Comparison of ENCODE assay signal across 6 cellular contexts in genomic region chr2:85323988-85324367, GRCh38. TPM values are rescaled to one million over a fixed set of nuclear protein-coding genes. Genes with fewer than 3 reads are reported as not detected.
DNase-seq lines count a peak whose midpoint lies in the region; ATAC-seq and TF ChIP-seq lines count a peak whose summit lies in the region.
"Not testable (repeated sequence)": the region's sequence is repeated elsewhere in the genome, so short reads cannot be mapped to it uniquely, and the experiment has no call there.

No MANE protein-coding gene starts in this region.

- H3K27ac Mint-ChIP-seq in Calu3 (ENCODE audit: unreplicated experiment): not testable (repeated sequence)
- peak overlapping the region; percentile 34 for H3K27ac Mint-ChIP-seq in activated CD4-positive, alpha-beta T cell treated with anti-CD3 and anti-CD28 coated beads for 36 hours
- H3K27ac Mint-ChIP-seq in naive thymus-derived CD4-positive, alpha-beta T cell: peak overlapping the region in 8 of 9 donors; percentile 48 to 100 (median 98)

- H3K4me1 Mint-ChIP-seq in Calu3 (ENCODE audit: low read depth, unreplicated experiment): peaks cover 17% of the 10 kb centered on the region
- H3K4me1 Mint-ChIP-seq in activated CD4-positive, alpha-beta T cell treated with anti-CD3 and anti-CD28 coated beads for 36 hours: peaks cover 63% of the 10 kb centered on the region
- H3K4me1 Mint-ChIP-seq in naive thymus-derived CD4-positive, alpha-beta T cell: peaks cover 62 to 85% (median 80%) of the 10 kb centered on the region in 7 donors

- ATAC-seq in activated CD4-positive, alpha-beta T cell treated with anti-CD3 and anti-CD28 coated beads for 36 hours; naive thymus-derived CD4-positive, alpha-beta T cell: not testable (repeated sequence)

- H3K36me3 ChIP-seq in naive thymus-derived CD4-positive, alpha-beta T cell (ENCODE audit: control insufficient read depth in 2 of 3, insufficient read depth in 3 of 3, low read length in 3 of 3): peaks cover 24 to 71% (median 49%) of the 10 kb centered on the region in 3 experiments
- H3K36me3 ChIP-seq in transverse colon: peaks cover 0 to 56% (median 22%) of the 10 kb centered on the region in 4 donors

- not testable (repeated sequence) for H3K9me3 ChIP-seq in naive thymus-derived CD4-positive, alpha-beta T cell (ENCODE audit: control insufficient read depth in 2 of 3, low read length in 3 of 3); transverse colon

- not testable (repeated sequence) for H3K27me3 ChIP-seq in naive thymus-derived CD4-positive, alpha-beta T cell (ENCODE audit: control insufficient read depth in 2 of 2, insufficient read depth in 2 of 2, low read length in 2 of 2); transverse colon

- TF ChIP-seq POLR2A in transverse colon (IDR thresholded peaks at IDR 0.05): not testable (repeated sequence)

- peak overlapping the region; percentile 13 for H3K4me3 Mint-ChIP-seq in Calu3 (ENCODE audit: low read depth, unreplicated experiment)
- H3K4me3 Mint-ChIP-seq in activated CD4-positive, alpha-beta T cell treated with anti-CD3 and anti-CD28 coated beads for 36 hours: peak overlapping the region; percentile 86
- peak overlapping the region; percentile 64 to 100 (median 99) for H3K4me3 Mint-ChIP-seq in naive thymus-derived CD4-positive, alpha-beta T cell

- WGBS in transverse colon (ENCODE audit: low coverage in 1 of 2), 2 donors: 89 to 90% methylated on average over 6 to 11 of the region's 11 CpGs

- in situ Hi-C loops in transverse colon (cut with MboI; ENCODE audit: low pct_ligation_motif_present in 1 of 4, low pct_unique_long_range_greater_than_20kb in 1 of 4, low sequenced_read_pairs in 3 of 4): not testable (repeated sequence)

- intact Hi-C loops in Calu3 (cut with micrococcal nuclease; ENCODE audit: unreplicated experiment); transverse colon (cut with DNase I; ENCODE audit: low total_unique reads): not testable (repeated sequence)
- intact Hi-C loops in activated CD4-positive, alpha-beta T cell treated with anti-CD3 and anti-CD28 coated beads for 36 hours (cut with DNase I, micrococcal nuclease): loop anchor here in 1 of 2 experiments (10.0 kb wide), 1 partner anchor 711 kb away; no protein-coding TSS in a partner anchor
- intact Hi-C loops in naive thymus-derived CD4-positive, alpha-beta T cell (cut with micrococcal nuclease): loop anchor here in 1 of 2 donors (10.0 kb wide), 1 partner anchor 711 kb away; no protein-coding TSS in a partner anchor

- H3K36me3 Mint-ChIP-seq in Calu3 (ENCODE audit: insufficient read depth, unreplicated experiment): peaks cover 98% of the 10 kb centered on the region
- peaks cover 83% of the 10 kb centered on the region for H3K36me3 Mint-ChIP-seq in activated CD4-positive, alpha-beta T cell treated with anti-CD3 and anti-CD28 coated beads for 36 hours (ENCODE audit: low read depth)
- H3K36me3 Mint-ChIP-seq in naive thymus-derived CD4-positive, alpha-beta T cell: peaks cover 20 to 73% (median 68%) of the 10 kb centered on the region in 5 donors

- H3K27ac ChIP-seq in coronary artery: not testable (repeated sequence)
- H3K27ac ChIP-seq in naive thymus-derived CD4-positive, alpha-beta T cell (ENCODE audit: low read depth, low read length): peak overlapping the region; percentile 92
- peak overlapping the region in 3 of 4 donors; percentile 91 to 98 (median 96) for H3K27ac ChIP-seq in transverse colon

- peak overlapping the region; percentile 20 for H3K4me3 ChIP-seq in coronary artery
- peak overlapping the region; percentile 6 for H3K4me3 ChIP-seq in naive thymus-derived CD4-positive, alpha-beta T cell (ENCODE audit: low read length)
- not testable (repeated sequence) for H3K4me3 ChIP-seq in transverse colon

- CTCF ChIA-PET in Calu3 (lab: Charles Lee): not testable (repeated sequence)
- CTCF ChIA-PET in activated CD4-positive, alpha-beta T cell treated with anti-CD3 and anti-CD28 coated beads for 36 hours (lab: Charles Lee): interaction anchor here (0.5 to 0.9 kb wide), 3 partner anchors 28 to 313 kb away, joined by 3 read pairs; no protein-coding TSS in a partner anchor
- CTCF ChIA-PET in naive thymus-derived CD4-positive, alpha-beta T cell (lab: Charles Lee): interaction anchor here (1.0 kb wide), 1 partner anchor 24 kb away, joined by 4 read pairs; no protein-coding TSS in a partner anchor

- not testable (repeated sequence) for DNase-seq in Calu3; activated CD4-positive, alpha-beta T cell treated with anti-CD3 and anti-CD28 coated beads for 36 hours; coronary artery (ENCODE audit: low spot score); naive thymus-derived CD4-positive, alpha-beta T cell; transverse colon
- peak; percentile 49 for DNase-seq in activated effector memory CD4-positive, alpha-beta T cell treated with anti-CD3 and anti-CD28 coated beads, Interleukin-2, amount 50 U/mL, for 16 hours

- not testable (repeated sequence) for H3K27me3 Mint-ChIP-seq in Calu3 (ENCODE audit: unreplicated experiment); activated CD4-positive, alpha-beta T cell treated with anti-CD3 and anti-CD28 coated beads for 36 hours; naive thymus-derived CD4-positive, alpha-beta T cell

- POLR2A ChIA-PET in activated CD4-positive, alpha-beta T cell treated with anti-CD3 and anti-CD28 coated beads for 36 hours (lab: Charles Lee): interaction anchor here (0.6 to 1.2 kb wide), 2 partner anchors 29 to 162 kb away, joined by 3 read pairs; no protein-coding TSS in a partner anchor
- POLR2A ChIA-PET in naive thymus-derived CD4-positive, alpha-beta T cell (lab: Charles Lee): interaction anchor here (0.6 to 12.6 kb wide), 6 partner anchors 11 to 503 kb away, joined by 3 to 220 read pairs (median 7); partner anchors contain the start of genes ELMOD3, MAT2A and RETSAT

- BruUV-seq in Calu3 (replicated peaks; lab: Mats Ljungman, UMichigan): not testable (repeated sequence)

- not testable (repeated sequence) for TF ChIP-seq EP300 in transverse colon (IDR thresholded peaks at IDR 0.05; ENCODE audit: low read depth)

- not testable (repeated sequence) for TF ChIP-seq CTCF in Calu3 (IDR thresholded peaks at IDR 0.05; ENCODE audit: unreplicated experiment); coronary artery (IDR thresholded peaks at IDR 0.05); transverse colon (IDR thresholded peaks at IDR 0.05)

- not testable (repeated sequence) for H3K9me3 Mint-ChIP-seq in Calu3 (ENCODE audit: low read depth, unreplicated experiment); activated CD4-positive, alpha-beta T cell treated with anti-CD3 and anti-CD28 coated beads for 36 hours (ENCODE audit: low read depth); naive thymus-derived CD4-positive, alpha-beta T cell

- H3K4me1 ChIP-seq in naive thymus-derived CD4-positive, alpha-beta T cell (ENCODE audit: control insufficient read depth in 2 of 2, insufficient read depth in 2 of 2, low read length in 2 of 2): peaks cover 64 to 70% of the 10 kb centered on the region in 2 donors
- peaks cover 21 to 77% (median 41%) of the 10 kb centered on the region in 4 donors for H3K4me1 ChIP-seq in transverse colon

RNA-seq across cellular contexts. Expression of gene TGOLN2, which starts 3.8 kb away (rescaled TPM):
- total RNA-seq in Calu3 (2022) (154 and 171 TPM in 2 replicates), transverse colon (100 to 1,000 TPM; 113 to 234 (median 232) TPM)
- 10 to 100 TPM; 84.0 to 90.4 TPM for total RNA-seq in activated CD4-positive, alpha-beta T cell treated with anti-CD3 and anti-CD28 coated beads for 36 hours
- total RNA-seq in naive thymus-derived CD4-positive, alpha-beta T cell: 100 to 1,000 TPM; 144 to 200 (median 178) TPM
- 100 to 1,000 TPM in 1 of 2 donors, 10 to 100 TPM in 1; 75.7 to 107 TPM for polyA plus RNA-seq in naive thymus-derived CD4-positive, alpha-beta T cell

RNA-seq across cellular contexts. Expression of gene RETSAT, which starts 30.4 kb away (rescaled TPM):
- total RNA-seq in Calu3 (2022): 40.6 and 47.2 TPM in 2 replicates
- total RNA-seq in activated CD4-positive, alpha-beta T cell treated with anti-CD3 and anti-CD28 coated beads for 36 hours: 10 to 100 TPM; 18.1 to 18.7 TPM
- 10 to 100 TPM; 18.5 to 30.5 (median 20.2) TPM for total RNA-seq in naive thymus-derived CD4-positive, alpha-beta T cell
- 10 to 100 TPM in 1 of 2 donors, 1 to 10 TPM in 1; 8.9 to 14.5 TPM for polyA plus RNA-seq in naive thymus-derived CD4-positive, alpha-beta T cell
- 100 to 1,000 TPM; 109 to 638 (median 330) TPM for total RNA-seq in transverse colon

RNA-seq across cellular contexts. Expression of gene ELMOD3, which starts 30.6 kb away (rescaled TPM):
- total RNA-seq in Calu3 (2022) (12.9 and 15.5 TPM in 2 replicates), transverse colon (10 to 100 TPM; 13.3 to 37.8 (median 32.8) TPM)
- total RNA-seq in activated CD4-positive, alpha-beta T cell treated with anti-CD3 and anti-CD28 coated beads for 36 hours: 10 to 100 TPM; 11.2 to 12.9 TPM
- 10 to 100 TPM; 20.2 to 33.3 (median 21.7) TPM for total RNA-seq in naive thymus-derived CD4-positive, alpha-beta T cell
- polyA plus RNA-seq in naive thymus-derived CD4-positive, alpha-beta T cell: 10 to 100 TPM in 1 of 2 donors, 1 to 10 TPM in 1; 9.4 to 13.3 TPM

Comparison
In these comparisons a context has a peak if more than half of its experiments do, and no peak if none do; other contexts are left out.
1. H3K4me3 Mint-ChIP-seq: peak in every context shown above with its lines; median percentile 99 in naive thymus-derived CD4-positive, alpha-beta T cell; 86 in activated CD4-positive, alpha-beta T cell treated with anti-CD3 and anti-CD28 coated beads for 36 hours; 13 in Calu3.